ENCODE assay signal across 8 cellular contexts in the genomic region with DNA sequence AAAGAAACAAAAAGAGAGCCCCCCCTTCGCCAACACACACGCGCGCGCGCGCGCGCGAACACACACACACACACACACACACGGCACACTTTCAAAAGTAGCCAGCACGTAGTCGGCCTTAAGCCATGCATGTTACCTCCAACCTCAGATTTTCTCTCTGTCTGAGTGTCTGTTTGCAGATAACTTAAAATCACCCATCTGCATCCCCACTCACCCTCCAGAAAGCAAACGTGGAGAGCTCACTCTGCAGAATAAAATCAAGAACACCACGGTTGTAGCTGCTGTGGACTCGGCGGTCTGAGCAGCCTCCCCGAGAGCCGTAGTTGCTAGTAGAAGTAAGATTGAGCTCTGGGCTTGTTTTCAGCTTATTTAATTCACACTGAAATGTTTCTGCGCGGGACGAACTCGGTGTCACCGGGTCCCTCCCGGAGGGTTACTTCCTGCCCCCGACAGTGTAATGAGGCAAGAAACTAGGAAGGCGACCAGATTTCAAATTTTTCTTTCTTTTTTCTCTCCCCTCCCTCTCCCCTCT. TPM values are rescaled to one million over a fixed set of nuclear protein-coding genes. Genes with fewer than 3 reads are reported as not detected.
A peak's percentile ranks its signal among the peaks of the same experiment; 100 is the strongest.
DNase-seq lines count a peak whose midpoint lies in the region; ATAC-seq, FAIRE-seq and TF ChIP-seq lines count a peak whose summit lies in the region.

No MANE protein-coding gene starts in this region.

- ATAC-seq in GM21381 (IDR thresholded peaks at IDR 0.05; ENCODE audit: unreplicated experiment) = no peak

- no peak for TF ChIP-seq CTCF in HFF-Myc (IDR thresholded peaks at IDR 0.05; ENCODE audit: low read depth, low read length, missing control alignments)
- no peak for TF ChIP-seq CTCF in bronchial epithelial cell (IDR thresholded peaks at IDR 0.05; ENCODE audit: insufficient read depth, low read length, severe bottlenecking)
- no peak for TF ChIP-seq CTCF in spleen (IDR thresholded peaks at IDR 0.05 in 8 of 11, conservative IDR thresholded peaks at IDR 0.05 in 3 of 11)

- H3K9ac ChIP-seq in Karpas-422 (ENCODE audit: low read length) = no peak overlapping the region

- 3 to 6% (median 5%) methylated on average over 27 of the region's 27 CpGs for WGBS in spleen, 5 donors

- H3K4me2 ChIP-seq in Karpas-422 (ENCODE audit: low read depth, low read length, poor library complexity, severe bottlenecking) = no peak overlapping the region

- H3K79me2 ChIP-seq in Karpas-422 (ENCODE audit: low read length) = no peaks in the 10 kb centered on the region

- H3K27ac ChIP-seq in spleen (peak overlapping the region; percentile 13 to 90 (median 76)), Karpas-422 (ENCODE audit: low read length) (no peak overlapping the region)

- H3K36me3 ChIP-seq in bronchial epithelial cell (ENCODE audit: control insufficient read depth, insufficient read depth, low read length) = peaks cover 16% of the 10 kb centered on the region
- peaks cover 0 to 3% (median 0%) of the 10 kb centered on the region in 6 donors for H3K36me3 ChIP-seq in spleen
- H3K36me3 ChIP-seq in Karpas-422 (ENCODE audit: insufficient read depth, low read length) = no peaks in the 10 kb centered on the region

- H3K4me1 ChIP-seq in spleen (peaks cover 0 to 61% (median 24%) of the 10 kb centered on the region in 6 donors), Karpas-422 (ENCODE audit: low read length) (peaks cover 42% of the 10 kb centered on the region)

- intact Hi-C loops in spleen (cut with DNase I; ENCODE audit: low total_unique reads) = no loop called here

- DNase-seq in HFF-Myc (ENCODE audit: extremely low read depth, low read depth) = no peak
- DNase-seq in bronchial epithelial cell (ENCODE audit: low read depth) = no peak
- DNase-seq in kidney glomerular epithelial cell (lab: John Stamatoyannopoulos, UW) = peak; percentile 51
- DNase-seq in spleen = peak; percentile 58
- DNase-seq in Karpas-422 = no peak
- no peak for DNase-seq in effector CD8-positive, alpha-beta T cell (lab: John Stamatoyannopoulos, UW)
- DNase-seq in SIG-M5 (lab: John Stamatoyannopoulos, UW) = no peak

- H4K20me1 ChIP-seq in Karpas-422 (ENCODE audit: insufficient read depth, low read depth, low read length) = no peaks in the 10 kb centered on the region

- no peak for TF ChIP-seq POLR2A in spleen (IDR thresholded peaks at IDR 0.05)

- H3K27me3 ChIP-seq in bronchial epithelial cell (ENCODE audit: control insufficient read depth, insufficient read depth, low read length) (no peaks in the 10 kb centered on the region), spleen (replicated peaks in 1 of 7) (peaks cover 0 to 98% (median 25%) of the 10 kb centered on the region in 7 donors), Karpas-422 (ENCODE audit: low read length) (no peaks in the 10 kb centered on the region)

- peak; percentile 68 for FAIRE-seq in bronchial epithelial cell (lab: Jason Lieb, UNC)

- H3K4me3 ChIP-seq in HFF-Myc (replicated peaks; ENCODE audit: low read depth, low read length) (peak overlapping the region; percentile 83), bronchial epithelial cell (ENCODE audit: low read depth, low read length) (no peak overlapping the region), spleen (peak overlapping the region; percentile 26 to 82 (median 63)), Karpas-422 (ENCODE audit: low read length) (no peak overlapping the region)

- H3K9me3 ChIP-seq in spleen (no peaks in the 10 kb centered on the region), Karpas-422 (ENCODE audit: low read length) (no peaks in the 10 kb centered on the region)

- H3K9me2 ChIP-seq in Karpas-422 (replicated peaks; ENCODE audit: insufficient read depth, low read length) = no peaks in the 10 kb centered on the region

- no peak overlapping the region for H2AFZ ChIP-seq in Karpas-422 (ENCODE audit: low read length)

RNA-seq across cellular contexts. Expression of a gene that starts 5.2 kb away (rescaled TPM):
- total RNA-seq in bronchial epithelial cell (27.7 and 28.4 TPM in 2 replicates), spleen (10 to 100 TPM; 23.6 to 81.4 (median 44.1) TPM)
- polyA plus RNA-seq in spleen = 10 to 100 TPM; 13.1 to 19.4 (median 14.1) TPM
- 32.5 and 35.3 TPM in 2 replicates for total RNA-seq in Karpas-422 (2014; rRNA removed; shearing (Covaris generic); ENCODE audit: low replicate concordance)

Comparison
In these comparisons a context has a peak if more than half of its experiments do, and no peak if none do; other contexts are left out.
1. DNase-seq: peak in kidney glomerular epithelial cell (single experiment) and spleen (single experiment); none in HFF-Myc (single experiment), bronchial epithelial cell (single experiment), Karpas-422 (single experiment), effector CD8-positive, alpha-beta T cell (single experiment) and SIG-M5 (single experiment).
2. H3K4me3 ChIP-seq: peak in HFF-Myc (single experiment) and spleen (8 of 8); none in bronchial epithelial cell (single experiment) and Karpas-422 (single experiment).